17 cellular contexts compared by ENCODE assay signal in the genomic region with DNA sequence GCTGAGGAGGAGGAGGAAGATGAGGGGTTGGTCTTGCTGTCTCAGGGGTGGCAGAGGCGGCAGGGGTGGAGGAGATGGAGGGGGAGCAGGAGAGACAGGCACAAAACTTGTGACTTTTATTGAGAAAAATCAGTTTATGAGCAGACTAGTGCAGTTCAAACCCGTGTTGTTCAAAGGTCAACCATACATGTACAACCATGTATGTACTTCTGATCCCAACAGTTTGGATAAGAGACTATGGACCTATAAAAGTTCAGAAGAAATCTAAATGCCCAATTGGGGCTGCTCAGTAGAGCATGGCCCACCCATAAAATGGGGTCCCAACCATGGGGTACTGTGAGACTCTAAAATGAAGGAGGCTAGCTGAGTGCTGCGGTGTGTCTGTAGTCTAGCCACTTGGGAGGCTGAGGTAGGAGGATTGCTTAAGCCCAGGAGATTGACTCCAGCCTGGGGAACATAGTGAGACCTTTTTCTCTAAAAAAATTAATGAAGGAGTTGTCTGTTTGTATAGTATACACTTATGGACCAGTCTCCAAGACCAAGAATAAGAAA. TPM values are rescaled to one million over a fixed set of nuclear protein-coding genes. Genes with fewer than 3 reads are reported as not detected.
DNase-seq lines count a peak whose midpoint lies in the region; ATAC-seq, FAIRE-seq and TF ChIP-seq lines count a peak whose summit lies in the region.
"Had no signal": no experiment of that assay in that cellular context is flagged by ENCODE, and none has a peak within 500 bp of the region (broad histone marks: within the 10 kb centered on the region; RNA-seq: fewer than 3 reads in every experiment).

No MANE protein-coding gene starts in this region.

- H3K4me3 Mint-ChIP-seq in natural killer cell treated with Interleukin-12 subunit alpha and Interleukin-12 subunit beta and Interleukin-15 and Interleukin-18, amount 100 ng/mL, for 72 hours, result no peak overlapping the region
- no peak overlapping the region for H3K4me3 Mint-ChIP-seq in natural killer cell
- H3K4me3 Mint-ChIP-seq: CD4-positive, CD25-positive, alpha-beta regulatory T cell; GM23338 had no signal

- H3K4me1 ChIP-seq in mucosa of descending colon (ENCODE audit: low read depth), result peaks cover 16% of the 10 kb centered on the region
- H3K4me1 ChIP-seq in small intestine (ENCODE audit: control insufficient read depth in 2 of 2, insufficient read depth in 1 of 2, low read depth in 1 of 2, low read length in 1 of 2), result peaks cover 0 to 2% of the 10 kb centered on the region in 2 donors
- no peaks in the 10 kb centered on the region for H3K4me1 ChIP-seq in psoas muscle
- no peaks in the 10 kb centered on the region for H3K4me1 ChIP-seq in mammary epithelial cell (ENCODE audit: insufficient read depth, low read length)

- H3K4me2 ChIP-seq in mammary epithelial cell (ENCODE audit: insufficient read depth, low read depth, low read length), result no peak overlapping the region
- H3K4me2 ChIP-seq: BLaER1 treated with 17β-estradiol and CSF1 and Interleukin-3, amounts not matched to agents 10 nM and 100 nM; GM23338 had no signal

- BruUV-seq in mammary epithelial cell (replicated peaks; lab: Mats Ljungman, UMichigan), result no TSS peak

- H3K9me3 ChIP-seq in mucosa of descending colon (no peaks in the 10 kb centered on the region), small intestine (ENCODE audit: control insufficient read depth, low read depth) (no peaks in the 10 kb centered on the region), psoas muscle (no peaks in the 10 kb centered on the region), mammary epithelial cell (replicated peaks; ENCODE audit: insufficient read depth, low read length) (no peaks in the 10 kb centered on the region)
- H3K9me3 ChIP-seq: BLaER1 treated with 17β-estradiol and CSF1 and Interleukin-3, amounts not matched to agents 10 nM and 100 nM had no signal

- H3K9me3 Mint-ChIP-seq in natural killer cell treated with Interleukin-12 subunit alpha and Interleukin-12 subunit beta and Interleukin-15 and Interleukin-18, amount 100 ng/mL, for 72 hours, result no peaks in the 10 kb centered on the region
- H3K9me3 Mint-ChIP-seq in natural killer cell, result no peaks in the 10 kb centered on the region
- H3K9me3 Mint-ChIP-seq: CD4-positive, CD25-positive, alpha-beta regulatory T cell; GM23338 had no signal

- H3K27ac ChIP-seq in small intestine (ENCODE audit: low read depth in 1 of 2, low read length in 1 of 2), result peak overlapping the region in 1 of 2 donors; percentile 62
- no peak overlapping the region for H3K27ac ChIP-seq in psoas muscle
- H3K27ac ChIP-seq in mammary epithelial cell (ENCODE audit: insufficient read depth, low read depth, low read length), result no peak overlapping the region
- H3K27ac ChIP-seq: BLaER1 treated with 17β-estradiol and CSF1 and Interleukin-3, amounts not matched to agents 10 nM and 100 nM; HL-60 had no signal

- intact Hi-C loops in natural killer cell (cut with micrococcal nuclease) (no loop called here), mucosa of descending colon (cut with DNase I, micrococcal nuclease) (loop anchor here in 1 of 2 donors (2.0 kb wide), 1 partner anchor 22 kb away; no protein-coding TSS in a partner anchor), psoas muscle (cut with DNase I) (no loop called here), mammary epithelial cell (cut with micrococcal nuclease) (no loop called here)

- FAIRE-seq in small intestine (lab: Jason Lieb, UNC), result no peak
- FAIRE-seq: GM18507 had no signal

- H4K20me1 ChIP-seq in mammary epithelial cell (ENCODE audit: insufficient read depth, low read length), result no peaks in the 10 kb centered on the region
- H4K20me1 ChIP-seq: BLaER1 treated with 17β-estradiol and CSF1 and Interleukin-3, amounts not matched to agents 10 nM and 100 nM had no signal

- no peaks in the 10 kb centered on the region for H3K27me3 ChIP-seq in small intestine (ENCODE audit: control insufficient read depth in 2 of 2, insufficient read depth in 2 of 2, low read length in 2 of 2)
- peaks cover 0 to 15% (median 1%) of the 10 kb centered on the region in 3 donors for H3K27me3 ChIP-seq in psoas muscle (ENCODE audit: insufficient read depth in 3 of 3, low read length in 2 of 3)
- H3K27me3 ChIP-seq in mammary epithelial cell (ENCODE audit: insufficient read depth, low read length), result no peaks in the 10 kb centered on the region

- no peaks in the 10 kb centered on the region for H3K36me3 ChIP-seq in mucosa of descending colon (ENCODE audit: low read depth)
- no peaks in the 10 kb centered on the region for H3K36me3 ChIP-seq in small intestine (ENCODE audit: control insufficient read depth in 2 of 2, insufficient read depth in 2 of 2, low read length in 2 of 2)
- H3K36me3 ChIP-seq in psoas muscle (ENCODE audit: insufficient read depth in 1 of 2, low read depth in 1 of 2), result no peaks in the 10 kb centered on the region
- H3K36me3 ChIP-seq in mammary epithelial cell (ENCODE audit: insufficient read depth, low read length), result no peaks in the 10 kb centered on the region
- H3K36me3 ChIP-seq: BLaER1 treated with 17β-estradiol and CSF1 and Interleukin-3, amounts not matched to agents 10 nM and 100 nM had no signal

- dilution Hi-C loops in mammary epithelial cell (cut with HindIII; ENCODE audit: low sequenced_read_pairs), result no loop called here

- no peaks in the 10 kb centered on the region for H3K36me3 Mint-ChIP-seq in natural killer cell treated with Interleukin-12 subunit alpha and Interleukin-12 subunit beta and Interleukin-15 and Interleukin-18, amount 100 ng/mL, for 72 hours
- H3K36me3 Mint-ChIP-seq in natural killer cell, result no peaks in the 10 kb centered on the region
- H3K36me3 Mint-ChIP-seq: CD4-positive, CD25-positive, alpha-beta regulatory T cell had no signal

- peak; percentile 16 for DNase-seq in natural killer cell treated with Interleukin-12 subunit alpha and Interleukin-12 subunit beta and Interleukin-15 and Interleukin-18, amount 100 ng/mL, for 72 hours (ENCODE audit: low spot score)
- DNase-seq in natural killer cell, result no peak
- DNase-seq in mucosa of descending colon, result no peak
- peak; percentile 52 for DNase-seq in small intestine
- no peak for DNase-seq in NCI-H82 treated with DMSO at 0.1 percent for 48 hours (lab: John Stamatoyannopoulos, UW; ENCODE audit: unreplicated experiment)
- no peak for DNase-seq in psoas muscle
- no peak for DNase-seq in mammary epithelial cell
- DNase-seq: ACHN; CD4-positive, CD25-positive, alpha-beta regulatory T cell; DMS53; GF-D8 had no signal

- H3K4me3 ChIP-seq in mucosa of descending colon, result no peak overlapping the region
- no peak overlapping the region for H3K4me3 ChIP-seq in small intestine (ENCODE audit: low read depth in 1 of 2, low read length in 2 of 2)
- no peak overlapping the region for H3K4me3 ChIP-seq in psoas muscle
- H3K4me3 ChIP-seq in mammary epithelial cell (replicated peaks in 1 of 3; ENCODE audit: insufficient read depth in 1 of 3, low read depth in 2 of 3, low read length in 3 of 3), result no peak overlapping the region
- H3K4me3 ChIP-seq: BLaER1 treated with 17β-estradiol and CSF1 and Interleukin-3, amounts not matched to agents 10 nM and 100 nM; GM23338 had no signal

- WGBS in small intestine, 3 donors, result 61 to 72% (median 70%) methylated on average over 3 of the region's 3 CpGs
- WGBS in psoas muscle, 3 donors, result 69 to 84% (median 79%) methylated on average over 3 of the region's 3 CpGs
- 92% methylated on average over 3 of the region's 3 CpGs for WGBS in mammary epithelial cell (ENCODE audit: low coverage, missing lambda C conversion rate)

- peaks cover 0 to 2% of the 10 kb centered on the region in 2 donors for H3K4me1 Mint-ChIP-seq in natural killer cell treated with Interleukin-12 subunit alpha and Interleukin-12 subunit beta and Interleukin-15 and Interleukin-18, amount 100 ng/mL, for 72 hours (ENCODE audit: low read depth in 2 of 2)
- H3K4me1 Mint-ChIP-seq in natural killer cell, result no peaks in the 10 kb centered on the region

- TF ChIP-seq CTCF in natural killer cell (IDR thresholded peaks at IDR 0.05) (no peak), mucosa of descending colon (IDR thresholded peaks at IDR 0.05) (no peak), psoas muscle (IDR thresholded peaks at IDR 0.05) (no peak), mammary epithelial cell (conservative IDR thresholded peaks at IDR 0.05 in 1 of 2, IDR thresholded peaks at IDR 0.05 in 1 of 2; ENCODE audit: extremely low read depth in 1 of 2, insufficient read depth in 1 of 2, low read depth in 1 of 2, low read length in 2 of 2) (no peak)

- H3K27me3 Mint-ChIP-seq in natural killer cell treated with Interleukin-12 subunit alpha and Interleukin-12 subunit beta and Interleukin-15 and Interleukin-18, amount 100 ng/mL, for 72 hours, result peaks cover 4 to 14% of the 10 kb centered on the region in 2 donors
- H3K27me3 Mint-ChIP-seq in natural killer cell (ENCODE audit: low read depth in 2 of 2), result peaks cover 0 to 20% of the 10 kb centered on the region in 2 donors

- no peak overlapping the region for H3K27ac Mint-ChIP-seq in natural killer cell treated with Interleukin-12 subunit alpha and Interleukin-12 subunit beta and Interleukin-15 and Interleukin-18, amount 100 ng/mL, for 72 hours
- no peak overlapping the region for H3K27ac Mint-ChIP-seq in natural killer cell
- H3K27ac Mint-ChIP-seq: CD4-positive, CD25-positive, alpha-beta regulatory T cell; GM23338 had no signal

- H2AFZ ChIP-seq in mammary epithelial cell (ENCODE audit: low read depth, low read length), result no peak overlapping the region
- H2AFZ ChIP-seq: GM23338 had no signal

- no peak for ATAC-seq in natural killer cell treated with Interleukin-12 subunit alpha and Interleukin-12 subunit beta and Interleukin-15 and Interleukin-18, amount 100 ng/mL, for 72 hours
- no peak for ATAC-seq in natural killer cell
- peak; percentile 51 for ATAC-seq in mucosa of descending colon
- ATAC-seq in psoas muscle, result no peak
- ATAC-seq: GM23338 had no signal

- in situ Hi-C loops in mammary epithelial cell (cut with MboI; ENCODE audit: low sequenced_read_pairs in 2 of 2), result no loop called here

- no peak overlapping the region for H3K9ac ChIP-seq in mammary epithelial cell (ENCODE audit: insufficient read depth, low read length)
- H3K9ac ChIP-seq: BLaER1 treated with 17β-estradiol and CSF1 and Interleukin-3, amounts not matched to agents 10 nM and 100 nM had no signal

- no peaks in the 10 kb centered on the region for H3K79me2 ChIP-seq in mammary epithelial cell (ENCODE audit: insufficient read depth, low read length)

- CTCF ChIA-PET in mammary epithelial cell (lab: Charles Lee; ENCODE audit: low non-redundant PET), result no interaction called here

RNA-seq across cellular contexts. Expression of gene SLC22A7, which starts 7.6 kb away (rescaled TPM):
- not detected for total RNA-seq in natural killer cell treated with Interleukin-12 subunit alpha and Interleukin-12 subunit beta and Interleukin-15 and Interleukin-18, amount 100 ng/mL, for 72 hours
- total RNA-seq in natural killer cell (not detected), mucosa of descending colon (under 1 TPM in 1 of 3 donors, not detected in 2; 0.32 TPM), psoas muscle (not detected), mammary epithelial cell (not detected)
- polyA plus RNA-seq in small intestine (under 1 TPM in 1 of 3 donors, not detected in 2; 0.10 TPM), psoas muscle (not detected), mammary epithelial cell (not detected)
- polyA minus RNA-seq in mammary epithelial cell, result not detected
- total RNA-seq: A172; CD4-positive, CD25-positive, alpha-beta regulatory T cell; GM23338; H7 had no signal
- polyA plus RNA-seq: CD4-positive, CD25-positive, alpha-beta regulatory T cell had no signal

RNA-seq across cellular contexts. Expression of gene CRIP3, which starts 18.2 kb away (rescaled TPM):
- 1 to 10 TPM in 1 of 2 donors, not detected in 1; 2.0 TPM for total RNA-seq in natural killer cell treated with Interleukin-12 subunit alpha and Interleukin-12 subunit beta and Interleukin-15 and Interleukin-18, amount 100 ng/mL, for 72 hours
- total RNA-seq in natural killer cell (1 to 10 TPM; 3.6 to 5.3 (median 4.3) TPM), mucosa of descending colon (1 to 10 TPM in 2 of 3 donors, under 1 TPM in 1; 0.77 to 1.8 (median 1.3) TPM), psoas muscle (under 1 TPM in 1 of 4 donors, not detected in 3; 0.47 TPM), mammary epithelial cell (under 1 TPM in 1 of 2 donors, not detected in 1; 0.50 TPM)
- polyA plus RNA-seq in small intestine (1 to 10 TPM in 2 of 3 donors, under 1 TPM in 1; 0.89 to 2.7 (median 2.3) TPM), psoas muscle (under 1 TPM; 0.05 to 0.15 (median 0.09) TPM), mammary epithelial cell (0.39 TPM)
- not detected for polyA minus RNA-seq in mammary epithelial cell
- total RNA-seq: A172 had no signal

RNA-seq across cellular contexts. Expression of gene TTBK1, which starts 47.1 kb away (rescaled TPM):
- under 1 TPM; 0.75 to 0.81 TPM for total RNA-seq in natural killer cell treated with Interleukin-12 subunit alpha and Interleukin-12 subunit beta and Interleukin-15 and Interleukin-18, amount 100 ng/mL, for 72 hours
- under 1 TPM in 1 of 3 donors, not detected in 2; 0.07 TPM for total RNA-seq in natural killer cell
- total RNA-seq in mucosa of descending colon, result under 1 TPM; 0.24 to 0.95 (median 0.93) TPM
- polyA plus RNA-seq in small intestine, result 1 to 10 TPM in 1 of 3 donors, under 1 TPM in 2; 0.89 to 1.1 (median 1.00) TPM
- not detected for total RNA-seq in psoas muscle
- polyA plus RNA-seq in psoas muscle, result under 1 TPM in 2 of 3 donors, not detected in 1; 0.01 to 0.03 TPM
- under 1 TPM in 1 of 2 donors, not detected in 1; under 0.01 TPM for total RNA-seq in mammary epithelial cell
- polyA plus RNA-seq in mammary epithelial cell, result not detected
- not detected for polyA minus RNA-seq in mammary epithelial cell
- total RNA-seq: A172, H7 had no signal
- polyA plus RNA-seq: CD4-positive, CD25-positive, alpha-beta regulatory T cell had no signal

Comparison
In these comparisons a context has a peak if more than half of its experiments do, and no peak if none do; other contexts are left out.
1. DNase-seq: peak in natural killer cell treated with Interleukin-12 subunit alpha and Interleukin-12 subunit beta and Interleukin-15 and Interleukin-18, amount 100 ng/mL, for 72 hours (single experiment) and small intestine (single experiment); none in natural killer cell (single experiment), mucosa of descending colon (0 of 3), NCI-H82 treated with DMSO at 0.1 percent for 48 hours (single experiment), psoas muscle (0 of 2) and mammary epithelial cell (single experiment).